ENCODE assay signal across 1 cellular context in genomic region chr2:109924481-109924880, GRCh38. TPM values are rescaled to one million over a fixed set of nuclear protein-coding genes. Genes with fewer than 3 reads are reported as not detected.
"Had no signal": no experiment of that assay in that cellular context is flagged by ENCODE, and none has a peak within 500 bp of the region (broad histone marks: within the 10 kb centered on the region; RNA-seq: fewer than 3 reads in every experiment).

No MANE protein-coding gene starts in this region.

RNA-seq across cellular contexts. Expression of gene LIMS3, which starts 26.0 kb away (rescaled TPM):
- total RNA-seq: renal cortical epithelial cell had no signal
